ENCODE assay signal across 8 cellular contexts in genomic region chr5:138068742-138069375, GRCh38. TPM values are rescaled to one million over a fixed set of nuclear protein-coding genes. Genes with fewer than 3 reads are reported as not detected.
DNase-seq lines count a peak whose midpoint lies in the region; ATAC-seq and TF ChIP-seq lines count a peak whose summit lies in the region.

No MANE protein-coding gene starts in this region.

- peak; percentile 76 for DNase-seq in DMS114 treated with DMSO at 0.1 percent for 48 hours (lab: John Stamatoyannopoulos, UW; ENCODE audit: unreplicated experiment)
- peak; percentile 10 for DNase-seq in HS-5 (ENCODE audit: low read depth)
- peak; percentile 55 to 74 for DNase-seq in PC-9
- DNase-seq in activated T-cell treated with anti-CD3 and anti-CD28 coated beads for 1 hour (ENCODE audit: low read depth) = peak; percentile 67
- peak; percentile 77 to 87 for DNase-seq in erythroblast (lab: John Stamatoyannopoulos, UW)
- DNase-seq in natural killer cell = peak; percentile 47
- DNase-seq in stimulated activated naive B cell treated with anti-CD40 and anti-IgM and Interleukin-4, amounts not matched to agents 10 μg/mL and 1 μg/mL and 100 μg/mL, for 72 hours = peak; percentile 40

- ATAC-seq in natural killer cell (peak; percentile 63 to 76 (median 69)), GM18867 (IDR thresholded peaks at IDR 0.05; ENCODE audit: unreplicated experiment) (no peak)
- ATAC-seq in stimulated activated naive B cell treated with anti-CD40 and anti-IgM and Interleukin-4, amounts not matched to agents 10 μg/mL and 1 μg/mL and 100 μg/mL, for 72 hours (replicated peaks) = peak; percentile 75 to 76

- no peaks in the 10 kb centered on the region for H3K36me3 ChIP-seq in PC-9 (ENCODE audit: low read depth)

- H2AFZ ChIP-seq in PC-9 = no peak overlapping the region

- peak overlapping the region in 1 of 2 donors; percentile 32 for H3K27ac Mint-ChIP-seq in natural killer cell
- H3K27ac Mint-ChIP-seq in stimulated activated naive B cell treated with anti-CD40 and anti-IgM and Interleukin-4, amounts not matched to agents 10 μg/mL and 1 μg/mL and 100 μg/mL, for 72 hours = no peak overlapping the region

- H3K9me3 Mint-ChIP-seq in natural killer cell = no peaks in the 10 kb centered on the region
- no peaks in the 10 kb centered on the region for H3K9me3 Mint-ChIP-seq in stimulated activated naive B cell treated with anti-CD40 and anti-IgM and Interleukin-4, amounts not matched to agents 10 μg/mL and 1 μg/mL and 100 μg/mL, for 72 hours

- no peak for TF ChIP-seq POLR2A in erythroblast (IDR thresholded peaks at IDR 0.05; ENCODE audit: low read length)

- H3K9me3 ChIP-seq in PC-9 (ENCODE audit: insufficient read depth, low read depth) = no peaks in the 10 kb centered on the region

- intact Hi-C loops in PC-9 (cut with micrococcal nuclease; ENCODE audit: unreplicated experiment) = loop anchor here (1.0 to 10.0 kb wide), 4 partner anchors 33 to 440 kb away; partner anchors contain the start of gene HNRNPA0
- intact Hi-C loops in natural killer cell (cut with micrococcal nuclease) = loop anchor here (1.0 to 10.0 kb wide), 3 partner anchors 33 to 440 kb away; no protein-coding TSS in a partner anchor

- no peaks in the 10 kb centered on the region for H3K27me3 ChIP-seq in PC-9 (ENCODE audit: insufficient read depth, low read depth)

- no peaks in the 10 kb centered on the region for H3F3A ChIP-seq in PC-9 (ENCODE audit: insufficient read depth, low read depth)

- no peaks in the 10 kb centered on the region for H3K9me2 ChIP-seq in PC-9 (ENCODE audit: insufficient read depth)

- no peak overlapping the region for H3K4me3 Mint-ChIP-seq in natural killer cell
- H3K4me3 Mint-ChIP-seq in stimulated activated naive B cell treated with anti-CD40 and anti-IgM and Interleukin-4, amounts not matched to agents 10 μg/mL and 1 μg/mL and 100 μg/mL, for 72 hours = no peak overlapping the region

- no TSS peak for BruUV-seq in PC-9 (replicated peaks; lab: Mats Ljungman, UMichigan)

- CTCF ChIA-PET in PC-9 (lab: Charles Lee) = interaction anchor here (0.5 to 1.2 kb wide), 7 partner anchors 8 to 439 kb away, joined by 3 to 10 read pairs (median 5); no protein-coding TSS in a partner anchor

- peaks cover 0 to 3% of the 10 kb centered on the region in 2 donors for H3K27me3 Mint-ChIP-seq in natural killer cell (ENCODE audit: low read depth in 2 of 2)
- peaks cover 5 to 8% of the 10 kb centered on the region in 2 donors for H3K27me3 Mint-ChIP-seq in stimulated activated naive B cell treated with anti-CD40 and anti-IgM and Interleukin-4, amounts not matched to agents 10 μg/mL and 1 μg/mL and 100 μg/mL, for 72 hours

- peaks cover 5% of the 10 kb centered on the region in 2 donors for H3K4me1 Mint-ChIP-seq in natural killer cell
- peaks cover 4 to 7% of the 10 kb centered on the region in 2 donors for H3K4me1 Mint-ChIP-seq in stimulated activated naive B cell treated with anti-CD40 and anti-IgM and Interleukin-4, amounts not matched to agents 10 μg/mL and 1 μg/mL and 100 μg/mL, for 72 hours

- H3K4me3 ChIP-seq in PC-9 = no peak overlapping the region

- H3K79me2 ChIP-seq in PC-9 (ENCODE audit: low read depth) = no peaks in the 10 kb centered on the region

- no peaks in the 10 kb centered on the region for H3K36me3 Mint-ChIP-seq in natural killer cell
- H3K36me3 Mint-ChIP-seq in stimulated activated naive B cell treated with anti-CD40 and anti-IgM and Interleukin-4, amounts not matched to agents 10 μg/mL and 1 μg/mL and 100 μg/mL, for 72 hours = no peaks in the 10 kb centered on the region

- no peaks in the 10 kb centered on the region for H4K20me1 ChIP-seq in PC-9 (ENCODE audit: insufficient read depth)

- H3K27ac ChIP-seq in PC-9 = no peak overlapping the region

- H3K4me2 ChIP-seq in PC-9 = 0 out of 2 replicates have a peak overlapping the region, but pooled peaks have one; percentile 1

- POLR2A ChIA-PET in PC-9 (lab: Charles Lee; ENCODE audit: unreplicated experiment) = no interaction called here

- H3K4me1 ChIP-seq in PC-9 (replicated peaks; ENCODE audit: insufficient read depth) = no peaks in the 10 kb centered on the region

- TF ChIP-seq CTCF in PC-9 (conservative IDR thresholded peaks at IDR 0.05) = peak; percentile 79
- peak; percentile 71 for TF ChIP-seq CTCF in natural killer cell (IDR thresholded peaks at IDR 0.05)

RNA-seq across cellular contexts. Expression of gene WNT8A, which starts 15.0 kb away (rescaled TPM):
- total RNA-seq in PC-9 (2021) (0.35 TPM in 1 of 2 replicates, not detected in the other), natural killer cell (not detected)

RNA-seq across cellular contexts. Expression of gene FAM13B, which starts 36.0 kb away (rescaled TPM):
- total RNA-seq in PC-9 (2021) (23.8 and 25.1 TPM in 2 replicates), natural killer cell (10 to 100 TPM; 58.8 to 74.4 (median 67.4) TPM)

Comparison
In these comparisons a context has a peak if more than half of its experiments do, and no peak if none do; other contexts are left out.
1. DNase-seq: peak in every context shown above with its lines; median percentile 82 in erythroblast; 76 in DMS114 treated with DMSO at 0.1 percent for 48 hours; 67 in activated T-cell treated with anti-CD3 and anti-CD28 coated beads for 1 hour; 64 in PC-9; 47 in natural killer cell; 40 in stimulated activated naive B cell treated with anti-CD40 and anti-IgM and Interleukin-4, amounts not matched to agents 10 μg/mL and 1 μg/mL and 100 μg/mL, for 72 hours; 10 in HS-5.